ENCODE assay signal across 22 cellular contexts in the genomic region with DNA sequence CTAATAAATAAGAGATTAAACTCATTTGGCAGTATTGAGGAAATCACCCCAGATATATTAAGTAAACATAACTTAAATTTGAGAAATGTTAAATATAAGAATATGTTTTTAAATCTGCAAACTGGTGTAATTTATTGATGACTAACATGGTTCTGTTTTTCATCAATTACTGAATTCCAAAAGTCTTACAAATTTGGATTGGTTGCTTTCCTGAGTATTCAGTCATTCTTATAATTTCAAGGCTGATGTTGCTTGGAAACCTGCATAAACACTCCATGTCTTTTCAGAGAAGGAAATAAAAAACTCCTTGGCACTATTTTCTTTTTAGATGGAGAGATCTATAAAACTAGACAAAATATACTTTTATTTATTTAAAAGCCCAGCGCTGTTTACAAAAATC.
"Had no signal": no experiment of that assay in that cellular context is flagged by ENCODE, and none has a peak within 500 bp of the region (broad histone marks: within the 10 kb centered on the region; RNA-seq: fewer than 3 reads in every experiment).

No MANE protein-coding gene starts in this region.

- H3K4me3 Mint-ChIP-seq: activated CD4-positive, alpha-beta T cell treated with anti-CD3 and anti-CD28 coated beads, Interleukin-2, amount 10 ng/mL, durations not matched to agents 24 days and 14 days; activated CD8-positive, alpha-beta T cell treated with anti-CD3 and anti-CD28 coated beads, Interleukin-2, amount 10 ng/mL, durations not matched to agents 7 days and 5 days; activated T-cell treated with anti-CD3 and anti-CD28 coated beads, Interleukin-2, amount 50 U/mL, for 72 hours; dendritic cell treated with granulocyte-macrophage colony-stimulating factor and Interleukin-4, amounts not matched to agents 40 ng/mL and 50 ng/mL, for 4 days; effector memory CD8-positive, alpha-beta T cell; nephron progenitor cell; stimulated activated naive CD8-positive, alpha-beta T cell treated with anti-CD3 and anti-CD28 coated beads, Interleukin-15, Interleukin-2, amounts not matched to agents 100 ng/mL and 50 ng/mL, for 24 hours; T-helper 2 cell treated with Interferon-gamma antibody and Interleukin-4, amounts not matched to agents 5 μg/mL and 100 μg/mL, for 36 hours had no signal

- H3K27me3 Mint-ChIP-seq: activated CD4-positive, alpha-beta T cell treated with anti-CD3 and anti-CD28 coated beads, Interleukin-2, amount 10 ng/mL, durations not matched to agents 24 days and 14 days; dendritic cell treated with granulocyte-macrophage colony-stimulating factor and Interleukin-4, amounts not matched to agents 40 ng/mL and 50 ng/mL, for 4 days; effector memory CD8-positive, alpha-beta T cell; stimulated activated naive CD8-positive, alpha-beta T cell treated with anti-CD3 and anti-CD28 coated beads, Interleukin-15, Interleukin-2, amounts not matched to agents 100 ng/mL and 50 ng/mL, for 24 hours had no signal

- H3K27me3 ChIP-seq: testis, upper lobe of left lung had no signal

- H3K4me1 ChIP-seq: testis, upper lobe of left lung had no signal

- H3K9me3 Mint-ChIP-seq: dendritic cell treated with granulocyte-macrophage colony-stimulating factor and Interleukin-4, amounts not matched to agents 40 ng/mL and 50 ng/mL, for 4 days; effector memory CD8-positive, alpha-beta T cell; nephron progenitor cell had no signal

- H3K9me3 ChIP-seq: testis, upper lobe of left lung had no signal

- H3K36me3 ChIP-seq: upper lobe of left lung had no signal

- H3K36me3 Mint-ChIP-seq: activated naive CD4-positive, alpha-beta T cell treated with anti-CD3 and anti-CD28 coated beads, Interleukin-2, amount 50 U/mL, for 72 hours had no signal

- H3K27ac Mint-ChIP-seq: activated CD4-positive, alpha-beta T cell treated with anti-CD3 and anti-CD28 coated beads, Interleukin-2, amount 10 ng/mL, durations not matched to agents 24 days and 14 days; activated CD8-positive, alpha-beta T cell treated with anti-CD3 and anti-CD28 coated beads, Interleukin-2, amount 10 ng/mL, durations not matched to agents 7 days and 5 days; activated naive CD4-positive, alpha-beta T cell treated with anti-CD3 and anti-CD28 coated beads, Interleukin-2, amount 50 U/mL, for 72 hours; activated T-cell treated with anti-CD3 and anti-CD28 coated beads, Interleukin-2, amount 50 U/mL, for 72 hours; dendritic cell treated with granulocyte-macrophage colony-stimulating factor and Interleukin-4, amounts not matched to agents 40 ng/mL and 50 ng/mL, for 4 days; effector memory CD8-positive, alpha-beta T cell; nephron progenitor cell; stimulated activated naive CD8-positive, alpha-beta T cell treated with anti-CD3 and anti-CD28 coated beads, Interleukin-15, Interleukin-2, amounts not matched to agents 100 ng/mL and 50 ng/mL, for 24 hours; T-helper 2 cell treated with Interferon-gamma antibody and Interleukin-4, amounts not matched to agents 5 μg/mL and 100 μg/mL, for 36 hours had no signal

- H3K27ac ChIP-seq: epithelial cell of prostate, testis, upper lobe of left lung had no signal

- DNase-seq: activated CD4-positive, alpha-beta T cell treated with anti-CD3 and anti-CD28 coated beads, Interleukin-2, amount 10 ng/mL, durations not matched to agents 24 days and 14 days; activated CD4-positive, CD25-positive, alpha-beta regulatory T cell; activated CD8-positive, alpha-beta memory T cell treated with anti-CD3 and anti-CD28 coated beads, Interleukin-2, amount 50 U/mL, for 4 hours; activated CD8-positive, alpha-beta T cell treated with anti-CD3 and anti-CD28 coated beads, Interleukin-2, amount 10 ng/mL, durations not matched to agents 7 days and 5 days; activated gamma-delta T cell; activated T-cell treated with anti-CD3 and anti-CD28 coated beads, Interleukin-2, amount 50 U/mL, for 72 hours; amygdala; cerebellar nuclear complex; effector memory CD8-positive, alpha-beta T cell; foreskin melanocyte; kidney glomerular epithelial cell; nephron progenitor cell; occipital lobe; right cardiac atrium; testis; upper lobe of left lung had no signal

- H3K4me1 Mint-ChIP-seq: activated CD4-positive, alpha-beta T cell treated with anti-CD3 and anti-CD28 coated beads, Interleukin-2, amount 10 ng/mL, durations not matched to agents 24 days and 14 days; nephron progenitor cell had no signal

- H3K4me3 ChIP-seq: skin epidermis, testis, upper lobe of left lung had no signal
